Comparison of ENCODE assay signal across 29 cellular contexts in the genomic region with DNA sequence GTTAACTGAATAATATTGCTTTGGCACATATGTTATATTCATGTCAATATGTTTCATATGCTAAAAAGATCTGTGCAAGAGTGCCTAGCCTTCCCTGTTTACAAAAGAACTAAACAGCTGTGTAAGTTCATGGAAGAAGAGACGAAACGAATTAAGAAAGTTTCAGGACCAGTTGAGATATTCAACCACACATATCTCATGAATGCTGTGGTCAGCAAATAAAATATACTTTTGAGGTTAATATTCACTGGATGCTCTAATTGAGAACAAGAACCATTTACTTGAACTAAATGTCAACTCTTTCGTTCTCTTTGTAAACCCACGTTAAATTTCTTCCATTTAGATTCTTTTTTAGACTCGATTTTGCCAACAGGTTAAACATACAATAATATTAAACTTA.
"Had no signal": no experiment of that assay in that cellular context is flagged by ENCODE, and none has a peak within 500 bp of the region (broad histone marks: within the 10 kb centered on the region; RNA-seq: fewer than 3 reads in every experiment).

No MANE protein-coding gene starts in this region.

- H3K36me3 ChIP-seq: adrenal gland, esophagus muscularis mucosa, gastroesophageal sphincter had no signal

- H3K4me3 ChIP-seq: adrenal gland, body of pancreas, esophagus muscularis mucosa, gastroesophageal sphincter had no signal

- ATAC-seq: activated CD4-positive, alpha-beta T cell treated with anti-CD3 and anti-CD28 coated beads for 36 hours; activated CD8-positive, alpha-beta memory T cell treated with anti-CD3 and anti-CD28 coated beads, Interleukin-2, amount 10 ng/mL, durations not matched to agents 7 days and 5 days; activated CD8-positive, alpha-beta T cell treated with anti-CD3 and anti-CD28 coated beads, Interleukin-2, amount 10 ng/mL, durations not matched to agents 7 days and 5 days; activated naive CD8-positive, alpha-beta T cell treated with anti-CD3 and anti-CD28 coated beads, Interleukin-2, amount 50 U/mL, for 24 hours; body of pancreas; effector memory CD8-positive, alpha-beta T cell; gastroesophageal sphincter had no signal

- H3K27ac ChIP-seq: adrenal gland, body of pancreas, esophagus muscularis mucosa, gastroesophageal sphincter had no signal

- DNase-seq: activated CD4-positive, alpha-beta memory T cell treated with anti-CD3 and anti-CD28 coated beads for 36 hours; activated CD4-positive, alpha-beta T cell treated with anti-CD3 and anti-CD28 coated beads for 36 hours; activated CD4-positive, alpha-beta T cell treated with anti-CD3 and anti-CD28 coated beads, Interleukin-2, amount 10 ng/mL, durations not matched to agents 24 days and 14 days; activated CD4-positive, CD25-positive, alpha-beta regulatory T cell; activated CD4-positive, CD25-positive, alpha-beta regulatory T cell treated with anti-CD3 and anti-CD28 coated beads, Interleukin-2, amount 50 U/mL, for 72 hours; activated CD8-positive, alpha-beta memory T cell treated with anti-CD3 and anti-CD28 coated beads, Interleukin-2, amount 10 ng/mL, durations not matched to agents 7 days and 5 days; activated CD8-positive, alpha-beta memory T cell treated with anti-CD3 and anti-CD28 coated beads, Interleukin-2, amount 50 U/mL, for 4 hours; activated CD8-positive, alpha-beta T cell treated with anti-CD3 and anti-CD28 coated beads, Interleukin-2, amount 10 ng/mL, durations not matched to agents 7 days and 5 days; activated effector memory CD4-positive, alpha-beta T cell treated with anti-CD3 and anti-CD28 coated beads, Interleukin-2, amount 50 U/mL, for 16 hours; activated naive CD4-positive, alpha-beta T cell treated with anti-CD3 and anti-CD28 coated beads for 36 hours; activated naive CD8-positive, alpha-beta T cell treated with anti-CD3 and anti-CD28 coated beads for 36 hours; activated naive CD8-positive, alpha-beta T cell treated with anti-CD3 and anti-CD28 coated beads, Interleukin-2, amount 50 U/mL, for 24 hours; activated T-cell treated with anti-CD3 and anti-CD28 coated beads, Interleukin-2, amount 50 U/mL, for 1 hour; activated T-cell treated with anti-CD3 and anti-CD28 coated beads, Interleukin-2, amount 50 U/mL, for 48 hours; adrenal gland; amygdala; aorta; body of pancreas; caudate nucleus; cortex of kidney; dermis blood vessel endothelial cell; effector CD4-positive, alpha-beta T cell; effector memory CD8-positive, alpha-beta T cell; erythroblast; foreskin melanocyte; T-helper 2 cell had no signal

- FAIRE-seq: colon had no signal

- H3K27me3 ChIP-seq: adrenal gland, body of pancreas, esophagus muscularis mucosa, gastroesophageal sphincter had no signal

- H3K4me1 ChIP-seq: adrenal gland, body of pancreas, esophagus muscularis mucosa, gastroesophageal sphincter had no signal

- H3K9me3 ChIP-seq: adrenal gland, body of pancreas, esophagus muscularis mucosa had no signal
